Comparison of ENCODE assay signal across 1 cellular context in genomic region chr5:31470608-31471007, GRCh38.
A peak's percentile ranks its signal among the peaks of the same experiment; 100 is the strongest.
TF ChIP-seq lines count a peak whose summit lies in the region.

No MANE protein-coding gene starts in this region.

TF ChIP-seq in K562, 482 proteins besides CTCF, POLR2A, EP300 and RAD21 (continued from another document and continues in another):
- TF ChIP-seq SRF (CRISPR knock-in tag; IDR thresholded peaks at IDR 0.05) (no peak), RNF219 (CRISPR knock-in tag; IDR thresholded peaks at IDR 0.05) (no peak), ZSCAN32 (CRISPR knock-in tag; IDR thresholded peaks at IDR 0.05) (no peak), CREB1 (IDR thresholded peaks at IDR 0.05) (no peak), CREB1 (CRISPR knock-in tag; IDR thresholded peaks at IDR 0.05) (no peak), CREB3 (tag; conservative IDR thresholded peaks at IDR 0.05; ENCODE audit: low read depth) (0 out of 2 replicates have a peak, but pooled peaks have one; percentile 35), ILK (tag; IDR thresholded peaks at IDR 0.05; ENCODE audit: borderline replicate concordance, low read depth) (no peak), TGIF2 (CRISPR knock-in tag; IDR thresholded peaks at IDR 0.05) (no peak), KLF16 (IDR thresholded peaks at IDR 0.05) (peak; percentile 63; the same call in 1 of the 2 replicates), E2F6 (IDR thresholded peaks at IDR 0.05; ENCODE audit: borderline replicate concordance in 1 of 2, extremely low read depth in 1 of 2, insufficient read depth in 1 of 2, insufficient read length in 1 of 2, low read depth in 1 of 2, low read length in 1 of 2, poor library complexity in 1 of 2, severe bottlenecking in 1 of 2) (peak in 1 of 2 experiments; percentile 64), ZNF146 (CRISPR knock-in tag; IDR thresholded peaks at IDR 0.05; ENCODE audit: unreplicated experiment) (no peak), ZNF253 (CRISPR knock-in tag; conservative IDR thresholded peaks at IDR 0.05) (no peak), PKNOX1 (IDR thresholded peaks at IDR 0.05) (peak; percentile 54), ZNF277 (CRISPR knock-in tag; IDR thresholded peaks at IDR 0.05; ENCODE audit: borderline replicate concordance) (no peak), NFIX (CRISPR knock-in tag; IDR thresholded peaks at IDR 0.05; ENCODE audit: low read depth) (no peak), EZH2 (IDR thresholded peaks at IDR 0.05; ENCODE audit: borderline replicate concordance, low read depth, low read length) (no peak), ZNF707 (CRISPR knock-in tag; conservative IDR thresholded peaks at IDR 0.05) (no peak), RFX7 (CRISPR knock-in tag; IDR thresholded peaks at IDR 0.05) (no peak), ZNF518B (CRISPR knock-in tag; IDR thresholded peaks at IDR 0.05) (no peak), FOXK1 (CRISPR knock-in tag; IDR thresholded peaks at IDR 0.05; ENCODE audit: borderline replicate concordance) (no peak), POLR3G (IDR thresholded peaks at IDR 0.05; ENCODE audit: extremely low read depth, insufficient read length, insufficient replicate concordance) (no peak), RBM17 (IDR thresholded peaks at IDR 0.05; ENCODE audit: borderline replicate concordance, low read depth, low read length) (no peak), MIER1 (IDR thresholded peaks at IDR 0.05; ENCODE audit: low read depth) (no peak), TAF7 (tag; IDR thresholded peaks at IDR 0.05) (no peak), ZNF398 (CRISPR knock-in tag; IDR thresholded peaks at IDR 0.05) (no peak), E2F3 (CRISPR knock-in tag; IDR thresholded peaks at IDR 0.05) (no peak), ZNF764 (CRISPR knock-in tag; IDR thresholded peaks at IDR 0.05; ENCODE audit: low read depth) (no peak), CHD4 (IDR thresholded peaks at IDR 0.05; ENCODE audit: insufficient read depth, insufficient replicate concordance, low read depth, low read length, poor library complexity, severe bottlenecking) (no peak), SRSF3 (IDR thresholded peaks at IDR 0.05; ENCODE audit: insufficient read depth, low read length) (no peak), PHB2 (IDR thresholded peaks at IDR 0.05; ENCODE audit: low read depth) (no peak), SREBF1 (IDR thresholded peaks at IDR 0.05; ENCODE audit: borderline replicate concordance, low read depth, low read length) (no peak), ZNF668 (CRISPR knock-in tag; IDR thresholded peaks at IDR 0.05) (no peak), POLR2H (tag; IDR thresholded peaks at IDR 0.05; ENCODE audit: low read depth) (no peak), ZNF780A (CRISPR knock-in tag; IDR thresholded peaks at IDR 0.05) (no peak), YBX1 (IDR thresholded peaks at IDR 0.05) (no peak), RREB1 (CRISPR knock-in tag; IDR thresholded peaks at IDR 0.05) (no peak), GABPB2 (CRISPR knock-in tag; conservative IDR thresholded peaks at IDR 0.05) (no peak), EHMT2 (IDR thresholded peaks at IDR 0.05) (peak; percentile 85; the same call in 1 of the 2 replicates), BMI1 (IDR thresholded peaks at IDR 0.05; ENCODE audit: low read length) (no peak), GABPA (tag; conservative IDR thresholded peaks at IDR 0.05; ENCODE audit: low read depth) (peak; percentile 33; the same call in 1 of the 2 replicates), MNT (conservative IDR thresholded peaks at IDR 0.05) (0 out of 4 replicates have a peak, but pooled peaks have one; percentile 19 to 36), MEIS2 (IDR thresholded peaks at IDR 0.05; ENCODE audit: partially characterized antibody) (peak; percentile 53), SMARCC2 (IDR thresholded peaks at IDR 0.05; ENCODE audit: low read depth) (peak; percentile 74; the same call in 1 of the 2 replicates), MTA1 (IDR thresholded peaks at IDR 0.05; ENCODE audit: borderline replicate concordance) (no peak), BHLHE40 (IDR thresholded peaks at IDR 0.05; ENCODE audit: low read length) (peak; percentile 80), SMAD4 (CRISPR knock-in tag; conservative IDR thresholded peaks at IDR 0.05) (peak; percentile 45), SNRNP70 (optimal IDR thresholded peaks at IDR 0.05; ENCODE audit: low read depth, low read length) (no peak), SIN3A (IDR thresholded peaks at IDR 0.05; ENCODE audit: borderline replicate concordance in 2 of 2, control insufficient read depth in 1 of 2, low read depth in 2 of 2, low read length in 2 of 2) (0 out of 4 replicates have a peak, but pooled peaks of 1 of the 2 experiments have one; percentile 16)
